ENCODE assay signal across 4 cellular contexts in the genomic region with DNA sequence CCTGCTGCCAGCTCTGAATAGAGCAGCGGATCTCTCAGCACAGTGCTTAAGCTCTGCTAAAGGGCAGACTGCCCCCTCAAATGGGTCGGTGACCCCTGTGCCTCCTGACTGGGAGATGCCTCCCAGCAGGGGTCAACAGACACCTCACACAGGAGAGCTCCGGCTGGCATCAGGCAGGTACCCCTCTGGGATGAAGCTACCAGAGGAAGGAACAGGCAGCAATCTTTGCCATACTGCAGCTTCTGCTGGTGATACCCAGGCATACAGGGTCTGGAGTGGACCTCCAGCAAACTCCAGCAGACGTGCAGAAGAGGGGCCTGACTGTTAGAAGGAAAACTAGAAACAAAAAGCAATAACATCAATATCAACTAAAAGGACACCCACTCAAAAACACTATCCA.
"Had no signal": no experiment of that assay in that cellular context is flagged by ENCODE, and none has a peak within 500 bp of the region (broad histone marks: within the 10 kb centered on the region; RNA-seq: fewer than 3 reads in every experiment).

No MANE protein-coding gene starts in this region.

- H3K4me2 ChIP-seq: GM23338 had no signal

- DNase-seq: H9, HCEC 1CT, IMR-90 had no signal

- H3K4me3 ChIP-seq: GM23338 had no signal
